In the genomic region with DNA sequence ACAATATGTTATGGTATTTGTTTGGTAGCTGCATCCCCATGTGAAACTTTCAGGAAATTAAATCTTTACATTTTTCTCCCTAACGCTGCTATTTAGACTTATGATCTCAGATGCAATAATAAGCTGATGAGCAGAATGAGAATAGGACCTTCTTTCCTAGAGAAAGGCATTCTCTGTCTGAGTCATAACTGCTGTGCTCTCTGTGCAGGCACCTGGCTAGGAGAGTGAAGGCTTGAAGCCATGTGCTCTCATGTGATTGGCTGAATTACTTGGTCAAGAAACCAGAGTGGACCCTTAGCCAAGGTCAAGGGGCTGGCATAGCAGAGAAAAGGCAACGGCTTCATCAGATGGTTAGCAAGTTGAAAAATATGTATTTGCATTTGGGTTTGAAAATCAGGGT, we compare ENCODE assay signal across 22 cellular contexts.
A peak's percentile ranks its signal among the peaks of the same experiment; 100 is the strongest.
DNase-seq lines count a peak whose midpoint lies in the region; ATAC-seq, FAIRE-seq and TF ChIP-seq lines count a peak whose summit lies in the region.
"Had no signal": no experiment of that assay in that cellular context is flagged by ENCODE, and none has a peak within 500 bp of the region (broad histone marks: within the 10 kb centered on the region; RNA-seq: fewer than 3 reads in every experiment).

No MANE protein-coding gene starts in this region.

- H3K27me3 Mint-ChIP-seq in nephron (ENCODE audit: low read depth) = no peaks in the 10 kb centered on the region

- H3K4me1 Mint-ChIP-seq in nephron = peaks cover 47% of the 10 kb centered on the region

- no peaks in the 10 kb centered on the region for H3K36me3 ChIP-seq in bronchial epithelial cell (ENCODE audit: control insufficient read depth, insufficient read depth, low read length)
- H3K36me3 ChIP-seq: right atrium auricular region, SJSA1 had no signal

- peak overlapping the region in 2 of 3 experiments; percentile 74 to 88 for H3K27ac Mint-ChIP-seq in nephron
- H3K27ac Mint-ChIP-seq: stimulated activated effector memory CD8-positive, alpha-beta T cell treated with anti-CD3 and anti-CD28 coated beads, Interleukin-12 subunit alpha, Interleukin-12 subunit beta, amount 100 ng/mL, for 72 hours had no signal

- no peak for FAIRE-seq in bronchial epithelial cell (lab: Jason Lieb, UNC)
- FAIRE-seq in H54 (lab: Jason Lieb, UNC) = no peak

- CTCF ChIA-PET in GM10248 (lab: Yijun Ruan, JAX) = no interaction called here

- H3K4me3 Mint-ChIP-seq in nephron = no peak overlapping the region
- H3K4me3 Mint-ChIP-seq: stimulated activated effector memory CD8-positive, alpha-beta T cell treated with anti-CD3 and anti-CD28 coated beads, Interleukin-12 subunit alpha, Interleukin-12 subunit beta, amount 100 ng/mL, for 72 hours had no signal

- peak; percentile 31 for ATAC-seq in GM18868 (IDR thresholded peaks at IDR 0.05; ENCODE audit: unreplicated experiment)
- ATAC-seq: left colon; stimulated activated effector memory CD8-positive, alpha-beta T cell treated with anti-CD3 and anti-CD28 coated beads, Interleukin-12 subunit alpha, Interleukin-12 subunit beta, amount 100 ng/mL, for 72 hours had no signal

- H3K36me3 Mint-ChIP-seq in nephron (ENCODE audit: low read depth) = no peaks in the 10 kb centered on the region
- H3K36me3 Mint-ChIP-seq: stimulated activated effector memory CD8-positive, alpha-beta T cell treated with anti-CD3 and anti-CD28 coated beads, Interleukin-12 subunit alpha, Interleukin-12 subunit beta, amount 100 ng/mL, for 72 hours had no signal

- no peaks in the 10 kb centered on the region for H3K27me3 ChIP-seq in bronchial epithelial cell (ENCODE audit: control insufficient read depth, insufficient read depth, low read length)
- H3K27me3 ChIP-seq: right atrium auricular region, SJSA1, testis had no signal

- DNase-seq in LHCN-M2 (ENCODE audit: low read depth) = peak; percentile 36
- DNase-seq in bronchial epithelial cell (ENCODE audit: low read depth) = peak; percentile 65
- no peak for DNase-seq in GM10248 (ENCODE audit: extremely low spot score)
- DNase-seq in H54 (ENCODE audit: insufficient read length, low spot score) = no peak
- DNase-seq in mesenteric fat pad (ENCODE audit: low spot score) = no peak
- DNase-seq: activated CD4-positive, alpha-beta T cell treated with anti-CD3 and anti-CD28 coated beads for 1 hour; activated effector memory CD4-positive, alpha-beta T cell treated with anti-CD3 and anti-CD28 coated beads, Interleukin-2, amount 50 U/mL, for 16 hours; amygdala; Calu3; cerebellar nuclear complex; foreskin melanocyte; GOT3; left colon; NCI-H2029 treated with DMSO at 0.1 percent for 48 hours; NCI-H510A treated with DMSO at 0.1 percent for 48 hours; nucleus accumbens; testis had no signal

- TF ChIP-seq CTCF in bronchial epithelial cell (IDR thresholded peaks at IDR 0.05; ENCODE audit: insufficient read depth, low read length, severe bottlenecking) (no peak), nephron (IDR thresholded peaks at IDR 0.05; ENCODE audit: unreplicated experiment in 3 of 3) (no peak), GM10248 (IDR thresholded peaks at IDR 0.05; ENCODE audit: control extremely low read depth, extremely low read depth, low read depth, missing control alignments) (no peak)

- POLR2A ChIA-PET in GM10248 (lab: Yijun Ruan, JAX) = no interaction called here

- peaks cover 3% of the 10 kb centered on the region for H3K9me3 Mint-ChIP-seq in nephron
- H3K9me3 Mint-ChIP-seq: stimulated activated effector memory CD8-positive, alpha-beta T cell treated with anti-CD3 and anti-CD28 coated beads, Interleukin-12 subunit alpha, Interleukin-12 subunit beta, amount 100 ng/mL, for 72 hours had no signal

- H3K4me3 ChIP-seq in bronchial epithelial cell (ENCODE audit: low read depth, low read length) = no peak overlapping the region
- H3K4me3 ChIP-seq: right atrium auricular region, SJSA1, testis had no signal

- no peak for TF ChIP-seq POLR2A in H54 (IDR thresholded peaks at IDR 0.05; ENCODE audit: low read depth, low read length)

Comparison
In these comparisons a context has a peak if more than half of its experiments do, and no peak if none do; other contexts are left out.
1. DNase-seq: peak in LHCN-M2 (single experiment) and bronchial epithelial cell (single experiment); none in GM10248 (single experiment), H54 (single experiment) and mesenteric fat pad (single experiment).